In the genomic region with DNA sequence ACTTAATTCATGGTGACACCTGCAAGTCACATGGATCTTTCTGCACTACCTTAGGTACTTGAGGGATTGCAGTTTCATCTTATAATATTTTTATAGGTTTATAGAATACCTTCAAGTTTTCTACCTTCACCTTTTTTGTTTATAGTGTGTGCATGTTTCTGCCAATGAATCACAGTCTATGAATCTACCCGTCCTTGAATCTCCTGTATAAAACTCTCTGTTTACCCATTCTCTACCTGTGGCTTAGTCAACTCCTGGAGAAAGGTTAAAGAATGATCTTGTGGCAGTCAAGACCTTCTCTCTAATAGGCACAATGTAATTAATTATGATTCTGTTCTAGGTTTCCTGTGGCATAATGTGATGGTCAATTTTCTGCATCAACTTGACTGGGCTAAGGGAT, we compare ENCODE assay signal across 22 cellular contexts. TPM values are rescaled to one million over a fixed set of nuclear protein-coding genes. Genes with fewer than 3 reads are reported as not detected.
A peak's percentile ranks its signal among the peaks of the same experiment; 100 is the strongest.
DNase-seq lines count a peak whose midpoint lies in the region; ATAC-seq, FAIRE-seq and TF ChIP-seq lines count a peak whose summit lies in the region.
"Had no signal": no experiment of that assay in that cellular context is flagged by ENCODE, and none has a peak within 500 bp of the region (broad histone marks: within the 10 kb centered on the region; RNA-seq: fewer than 3 reads in every experiment).

No MANE protein-coding gene starts in this region.

- no peak for TF ChIP-seq POLR2A in esophagus muscularis mucosa (IDR thresholded peaks at IDR 0.05; ENCODE audit: low read depth)

- no peaks in the 10 kb centered on the region for H3K27me3 Mint-ChIP-seq in T-helper 17 cell
- H3K27me3 Mint-ChIP-seq: CD4-positive, CD25-positive, alpha-beta regulatory T cell had no signal

- H3K36me3 ChIP-seq in esophagus muscularis mucosa, result peaks cover 0 to 47% (median 21%) of the 10 kb centered on the region in 4 donors
- H3K36me3 ChIP-seq in pancreas, result no peaks in the 10 kb centered on the region
- H3K36me3 ChIP-seq: BE2C had no signal

- intact Hi-C loops in esophagus muscularis mucosa (cut with DNase I), result no loop called here
- intact Hi-C loops in pancreas (cut with DNase I), result no loop called here

- H3K9me3 ChIP-seq in T-helper 17 cell (ENCODE audit: control insufficient read depth, low read length, poor library complexity, severe bottlenecking) (no peaks in the 10 kb centered on the region), esophagus muscularis mucosa (no peaks in the 10 kb centered on the region), pancreas (no peaks in the 10 kb centered on the region)
- H3K9me3 ChIP-seq: BE2C had no signal

- 83% methylated on average over 1 of the region's 1 CpG for WGBS in esophagus muscularis mucosa
- WGBS in pancreas, 2 donors, result 64 to 78% methylated on average over 1 of the region's 1 CpG

- TF ChIP-seq EP300 in esophagus muscularis mucosa (IDR thresholded peaks at IDR 0.05), result no peak

- H3K27me3 ChIP-seq in esophagus muscularis mucosa (no peaks in the 10 kb centered on the region), pancreas (no peaks in the 10 kb centered on the region)
- H3K27me3 ChIP-seq: BE2C had no signal

- peak; percentile 0 for DNase-seq in H4 (ENCODE audit: low spot score)
- no peak for DNase-seq in T-helper 17 cell
- peak; percentile 14 for DNase-seq in esophagus muscularis mucosa (ENCODE audit: extremely low spot score)
- DNase-seq in superior temporal gyrus (ENCODE audit: extremely low spot score), result peak; percentile 1
- DNase-seq in pancreas, result no peak
- no peak for DNase-seq in KBM-7
- DNase-seq in NCI-H1105 (lab: John Stamatoyannopoulos, UW), result no peak
- DNase-seq: BE2C; C1 segment of cervical spinal cord; CD4-positive, CD25-positive, alpha-beta regulatory T cell; CD8-positive, alpha-beta memory T cell; COR-L47; DMS 273 treated with DMSO at 0.1 percent for 48 hours; DMS53; DND-41; HFFc6 had no signal

- ATAC-seq in T-helper 17 cell (no peak), pancreas (no peak)
- ATAC-seq: GM23338, HCT116 had no signal

- H3K27ac Mint-ChIP-seq in T-helper 17 cell, result peak overlapping the region; percentile 27
- H3K27ac Mint-ChIP-seq: GM23338 had no signal

- H3K27ac ChIP-seq in esophagus muscularis mucosa (replicated peaks in 1 of 4), result no peak overlapping the region
- no peak overlapping the region for H3K27ac ChIP-seq in pancreas

- in situ Hi-C loops in KBM-7 (cut with MboI; ENCODE audit: low pct_unique_long_range_greater_than_20kb, low sequenced_read_pairs), result loop anchor here (25.0 kb wide), 1 partner anchor 98 kb away; the partner anchor contains the start of gene EPS8L3

- H3K4me1 ChIP-seq in esophagus muscularis mucosa, result peaks cover 4 to 26% (median 19%) of the 10 kb centered on the region in 4 donors
- peaks cover 6 to 12% (median 7%) of the 10 kb centered on the region in 3 donors for H3K4me1 ChIP-seq in pancreas

- H3K4me1 Mint-ChIP-seq in T-helper 17 cell, result peaks cover 14% of the 10 kb centered on the region

- no peak for TF ChIP-seq CTCF in esophagus muscularis mucosa (IDR thresholded peaks at IDR 0.05)
- TF ChIP-seq CTCF in pancreas (IDR thresholded peaks at IDR 0.05), result no peak

- no peak for FAIRE-seq in pancreas (lab: Jason Lieb, UNC)
- FAIRE-seq: G401.6 had no signal

- H3K36me3 Mint-ChIP-seq in T-helper 17 cell (ENCODE audit: low read depth), result no peaks in the 10 kb centered on the region
- H3K36me3 Mint-ChIP-seq: CD4-positive, CD25-positive, alpha-beta regulatory T cell had no signal

- H3K4me3 Mint-ChIP-seq in T-helper 17 cell, result no peak overlapping the region
- H3K4me3 Mint-ChIP-seq: CD4-positive, CD25-positive, alpha-beta regulatory T cell; GM23338; HFFc6 had no signal

- H3K4me3 ChIP-seq in esophagus muscularis mucosa, result no peak overlapping the region
- no peak overlapping the region for H3K4me3 ChIP-seq in pancreas
- H3K4me3 ChIP-seq: GM23338 had no signal

RNA-seq across cellular contexts. Expression of gene GSTM2, which starts 3.2 kb away (rescaled TPM):
- total RNA-seq in H4 (2014; rRNA removed; shearing (Covaris generic)), result 1.6 and 4.6 TPM in 2 replicates
- total RNA-seq in T-helper 17 cell (100 to 1,000 TPM in 1 of 2 donors, 10 to 100 TPM in 1; 44.0 to 117 TPM), esophagus muscularis mucosa (10 to 100 TPM; 19.9 to 59.0 (median 39.3) TPM), pancreas (10 to 100 TPM; 10.4 to 47.5 (median 27.6) TPM)
- 100 to 1,000 TPM; 139 to 193 TPM for polyA plus RNA-seq in pancreas
- total RNA-seq: HT-29 had no signal

RNA-seq across cellular contexts. Expression of gene GSTM4, which starts 8.8 kb away (rescaled TPM):
- 15.9 and 27.2 TPM in 2 replicates for total RNA-seq in H4 (2014; rRNA removed; shearing (Covaris generic))
- total RNA-seq in T-helper 17 cell, result 10 to 100 TPM; 17.0 to 18.0 TPM
- total RNA-seq in esophagus muscularis mucosa, result 10 to 100 TPM; 33.1 to 43.1 (median 39.1) TPM
- 10 to 100 TPM; 13.4 to 36.6 (median 16.5) TPM for total RNA-seq in pancreas
- 10 to 100 TPM; 24.4 to 32.8 TPM for polyA plus RNA-seq in pancreas

RNA-seq across cellular contexts. Expression of gene GSTM1, which starts 22.9 kb away (rescaled TPM):
- total RNA-seq in H4 (2014; rRNA removed; shearing (Covaris generic)), result not detected in 2 replicates
- total RNA-seq in T-helper 17 cell (10 to 100 TPM in 1 of 2 donors, not detected in 1; 34.5 TPM), esophagus muscularis mucosa (10 to 100 TPM in 1 of 4 donors, not detected in 3; 23.1 TPM), pancreas (10 to 100 TPM in 3 of 6 donors, not detected in 3; 23.3 to 32.1 (median 26.9) TPM)
- polyA plus RNA-seq in pancreas, result 10 to 100 TPM; 21.7 to 41.8 TPM
- total RNA-seq: A172; CD8-positive, alpha-beta memory T cell; GM23338; H7; HT-29 had no signal
- polyA plus RNA-seq: CD8-positive, alpha-beta memory T cell; GM23338 had no signal

RNA-seq across cellular contexts. Expression of gene AMPD2, which starts 45.0 kb away (rescaled TPM):
- 37.0 and 41.6 TPM in 2 replicates for total RNA-seq in H4 (2014; rRNA removed; shearing (Covaris generic))
- total RNA-seq in T-helper 17 cell (100 to 1,000 TPM; 471 to 552 TPM), esophagus muscularis mucosa (10 to 100 TPM; 23.7 to 38.8 (median 33.2) TPM), pancreas (10 to 100 TPM; 17.6 to 48.5 (median 26.1) TPM)
- polyA plus RNA-seq in pancreas, result 10 to 100 TPM; 40.3 to 57.3 TPM

RNA-seq across cellular contexts. Expression of gene GNAT2, which starts 45.3 kb away (rescaled TPM):
- 0.46 TPM in 1 of 2 replicates, not detected in the other for total RNA-seq in H4 (2014; rRNA removed; shearing (Covaris generic))
- total RNA-seq in T-helper 17 cell, result not detected
- under 1 TPM in 1 of 4 donors, not detected in 3; 0.33 TPM for total RNA-seq in esophagus muscularis mucosa
- total RNA-seq in pancreas, result under 1 TPM in 1 of 6 donors, not detected in 5; 0.60 TPM
- polyA plus RNA-seq in pancreas, result under 1 TPM in 1 of 2 donors, not detected in 1; 0.82 TPM
- total RNA-seq: A172; CD4-positive, CD25-positive, alpha-beta regulatory T cell; H7; HT-29 had no signal
- polyA plus RNA-seq: CD8-positive, alpha-beta memory T cell; GM23338 had no signal

Comparison
In these comparisons a context has a peak if more than half of its experiments do, and no peak if none do; other contexts are left out.
1. DNase-seq: peak in H4 (single experiment), esophagus muscularis mucosa (single experiment) and superior temporal gyrus (single experiment); none in T-helper 17 cell (0 of 3), pancreas (0 of 6), KBM-7 (single experiment) and NCI-H1105 (single experiment).